Comparison of ENCODE assay signal across 8 cellular contexts in genomic region chr2:20050712-20051517, GRCh38. TPM values are rescaled to one million over a fixed set of nuclear protein-coding genes. Genes with fewer than 3 reads are reported as not detected.
DNase-seq lines count a peak whose midpoint lies in the region; TF ChIP-seq lines count a peak whose summit lies in the region.

No MANE protein-coding gene starts in this region.

- no peak overlapping the region for H3K27ac Mint-ChIP-seq in endothelial cell (ENCODE audit: unreplicated experiment)

- H3K36me3 ChIP-seq in HAP-1 (replicated peaks) (no peaks in the 10 kb centered on the region), MG63 (peaks cover 31% of the 10 kb centered on the region), suprapubic skin (peaks cover 3% of the 10 kb centered on the region)

- H3K9me3 ChIP-seq in HAP-1 (no peaks in the 10 kb centered on the region), MG63 (no peaks in the 10 kb centered on the region), suprapubic skin (no peaks in the 10 kb centered on the region)

- H3K4me3 Mint-ChIP-seq in endothelial cell (ENCODE audit: unreplicated experiment) = no peak overlapping the region

- H3K4me1 ChIP-seq in HAP-1 = peaks cover 18% of the 10 kb centered on the region
- peaks cover 47% of the 10 kb centered on the region for H3K4me1 ChIP-seq in suprapubic skin

- no peaks in the 10 kb centered on the region for H3K9me3 Mint-ChIP-seq in endothelial cell (ENCODE audit: unreplicated experiment)

- under 1% methylated on average over 40 of the region's 44 CpGs for WGBS in suprapubic skin

- peak; percentile 33 for DNase-seq in activated T-cell treated with anti-CD3 and anti-CD28 coated beads, Interleukin-2, amount 50 U/mL, for 1 hour
- DNase-seq in activated T-cell treated with anti-CD3 and anti-CD28 coated beads for 4 hours (no peak), HAP-1 (ENCODE audit: low spot score in 2 of 2) (peak; percentile 83 to 84), MG63 (peak; percentile 55), endothelial cell (ENCODE audit: low spot score) (peak; percentile 53), medulla oblongata (ENCODE audit: extremely low spot score) (peak; percentile 78), suprapubic skin (ENCODE audit: low spot score in 2 of 2) (peak in 1 of 2 donors; percentile 68)

- peaks cover 5% of the 10 kb centered on the region for H3K36me3 Mint-ChIP-seq in endothelial cell (ENCODE audit: low read depth, unreplicated experiment)

- in situ Hi-C loops in HAP-1 (cut with MboI; ENCODE audit: low sequenced_read_pairs) = no loop called here

- TF ChIP-seq EP300 in suprapubic skin (IDR thresholded peaks at IDR 0.05) = no peak

- H3K4me3 ChIP-seq in HAP-1 (peak overlapping the region; percentile 67), MG63 (peak overlapping the region; percentile 78), suprapubic skin (peak overlapping the region; percentile 95)

- peaks cover 31% of the 10 kb centered on the region for H3K4me1 Mint-ChIP-seq in endothelial cell (ENCODE audit: unreplicated experiment)

- TF ChIP-seq CTCF in VCaP (conservative IDR thresholded peaks at IDR 0.05) = peak; percentile 40; the same call in 1 of the 2 replicates
- TF ChIP-seq CTCF in endothelial cell (IDR thresholded peaks at IDR 0.05; ENCODE audit: unreplicated experiment) = no peak
- no peak for TF ChIP-seq CTCF in suprapubic skin (IDR thresholded peaks at IDR 0.05)

- no peak for TF ChIP-seq POLR2A in suprapubic skin (IDR thresholded peaks at IDR 0.05)

- H3K27me3 Mint-ChIP-seq in endothelial cell (ENCODE audit: unreplicated experiment) = peaks cover 4% of the 10 kb centered on the region

- H3K27me3 ChIP-seq in HAP-1 (ENCODE audit: low read depth) (peaks cover under 1% of the 10 kb centered on the region; the same call in 1 of the 2 replicates), MG63 (no peaks in the 10 kb centered on the region), suprapubic skin (no peaks in the 10 kb centered on the region)

- peak overlapping the region; percentile 94 for H3K27ac ChIP-seq in VCaP
- peak overlapping the region; percentile 98 for H3K27ac ChIP-seq in suprapubic skin

RNA-seq across cellular contexts. Expression of gene LAPTM4A, which starts 0.5 kb away (rescaled TPM):
- total RNA-seq in MG63 (2014; rRNA removed; shearing (Covaris generic); ENCODE audit: low replicate concordance) = 174 and 250 TPM in 2 replicates
- total RNA-seq in endothelial cell (ENCODE audit: unreplicated experiment) = 264 TPM
- 100 to 1,000 TPM in 3 of 4 donors, 10 to 100 TPM in 1; 88.8 to 159 (median 128) TPM for total RNA-seq in suprapubic skin

RNA-seq across cellular contexts. Expression of gene MATN3, which starts 38.4 kb away (rescaled TPM):
- 0.15 and 0.76 TPM in 2 replicates for total RNA-seq in MG63 (2014; rRNA removed; shearing (Covaris generic); ENCODE audit: low replicate concordance)
- total RNA-seq in endothelial cell (ENCODE audit: unreplicated experiment) = 8.9 TPM
- under 1 TPM; 0.34 to 0.76 (median 0.60) TPM for total RNA-seq in suprapubic skin
